Comparison of ENCODE assay signal across 22 cellular contexts in genomic region chr22:37628830-37629229, GRCh38. TPM values are rescaled to one million over a fixed set of nuclear protein-coding genes. Genes with fewer than 3 reads are reported as not detected.
DNase-seq lines count a peak whose midpoint lies in the region; ATAC-seq and TF ChIP-seq lines count a peak whose summit lies in the region.
"Had no signal": no experiment of that assay in that cellular context is flagged by ENCODE, and none has a peak within 500 bp of the region (broad histone marks: within the 10 kb centered on the region; RNA-seq: fewer than 3 reads in every experiment).

No MANE protein-coding gene starts in this region.

- no peak overlapping the region for H3K4me3 ChIP-seq in ascending aorta
- H3K4me3 ChIP-seq: coronary artery, neural progenitor cell, uterus had no signal

- peaks cover 9 to 26% of the 10 kb centered on the region in 2 donors for H3K4me1 ChIP-seq in ascending aorta

- no peak for TF ChIP-seq CTCF in CD4-positive, alpha-beta T cell (IDR thresholded peaks at IDR 0.05)
- TF ChIP-seq CTCF in neural crest cell (conservative IDR thresholded peaks at IDR 0.05) (no peak), ascending aorta (IDR thresholded peaks at IDR 0.05) (no peak)

- H3K27ac Mint-ChIP-seq in CD4-positive, alpha-beta T cell, result peak overlapping the region; percentile 90
- peak overlapping the region; percentile 95 for H3K27ac Mint-ChIP-seq in activated naive CD8-positive, alpha-beta T cell treated with anti-CD3 and anti-CD28 coated beads for 36 hours
- H3K27ac Mint-ChIP-seq in neural crest cell (ENCODE audit: unreplicated experiment), result no peak overlapping the region
- H3K27ac Mint-ChIP-seq: H9, neural progenitor cell had no signal

- POLR2A ChIA-PET in CD4-positive, alpha-beta T cell (lab: Charles Lee), result interaction anchor here (0.7 to 5.4 kb wide), 7 partner anchors 9 to 384 kb away, joined by 3 to 107 read pairs (median 29); partner anchors contain the start of genes ANKRD54, GGA1, LGALS1 and PDXP

- no peak for DNase-seq in CD4-positive, alpha-beta T cell
- no peak for DNase-seq in activated naive CD8-positive, alpha-beta T cell treated with anti-CD3 and anti-CD28 coated beads for 36 hours
- DNase-seq in neural crest cell (ENCODE audit: low read depth, low spot score), result no peak
- no peak for DNase-seq in NCI-H526 treated with DMSO at 0.1 percent for 48 hours (lab: John Stamatoyannopoulos, UW)
- no peak for DNase-seq in NCI-H510A treated with DMSO at 0.1 percent for 48 hours (lab: John Stamatoyannopoulos, UW)
- DNase-seq in ascending aorta (ENCODE audit: low spot score in 2 of 2), result no peak
- DNase-seq: activated effector memory CD4-positive, alpha-beta T cell treated with anti-CD3 and anti-CD28 coated beads, Interleukin-2, amount 50 U/mL, for 16 hours; foreskin fibroblast; H9; hippocampal formation; mammary epithelial cell; NCI-H187; NCI-H345; SK-N-SH; uterus had no signal

- intact Hi-C loops in CD4-positive, alpha-beta T cell (cut with DNase I, micrococcal nuclease), result no loop called here
- intact Hi-C loops in ascending aorta (cut with DNase I), result no loop called here

- no peaks in the 10 kb centered on the region for H3K27me3 Mint-ChIP-seq in CD4-positive, alpha-beta T cell
- no peaks in the 10 kb centered on the region for H3K27me3 Mint-ChIP-seq in activated naive CD8-positive, alpha-beta T cell treated with anti-CD3 and anti-CD28 coated beads for 36 hours
- peaks cover 1% of the 10 kb centered on the region for H3K27me3 Mint-ChIP-seq in neural crest cell (ENCODE audit: low read depth)
- H3K27me3 Mint-ChIP-seq: brain had no signal

- no peaks in the 10 kb centered on the region for H3K27me3 ChIP-seq in CD4-positive, alpha-beta T cell (ENCODE audit: control insufficient read depth, insufficient read depth, low read length)
- no peaks in the 10 kb centered on the region for H3K27me3 ChIP-seq in ascending aorta
- H3K27me3 ChIP-seq: neural progenitor cell, uterus had no signal

- peak overlapping the region; percentile 76 for H3K27ac ChIP-seq in CD4-positive, alpha-beta T cell (ENCODE audit: low read depth, low read length)
- peak overlapping the region; percentile 90 for H3K27ac ChIP-seq in KOPT-K1 (ENCODE audit: low read depth, low read length, poor library complexity, severe bottlenecking)
- H3K27ac ChIP-seq in ascending aorta, result no peak overlapping the region
- H3K27ac ChIP-seq: coronary artery, neural progenitor cell had no signal

- no peak for ATAC-seq in CD4-positive, alpha-beta T cell (ENCODE audit: poor library complexity)

- CTCF ChIA-PET in CD4-positive, alpha-beta T cell (lab: Charles Lee), result interaction anchor here (1.3 to 8.6 kb wide), 3 partner anchors 8 to 53 kb away, joined by 3 to 49 read pairs (median 19); no protein-coding TSS in a partner anchor

- no peaks in the 10 kb centered on the region for H3K9me3 ChIP-seq in CD4-positive, alpha-beta T cell (ENCODE audit: control insufficient read depth, low read length)
- H3K9me3 ChIP-seq in KOPT-K1 (ENCODE audit: insufficient read depth, low read length, poor library complexity, severe bottlenecking) (no peaks in the 10 kb centered on the region), ascending aorta (no peaks in the 10 kb centered on the region)
- H3K9me3 ChIP-seq: SK-N-SH, uterus had no signal

- peaks cover 33% of the 10 kb centered on the region for H3K36me3 ChIP-seq in KOPT-K1 (ENCODE audit: insufficient read depth, low read length)
- peaks cover 19 to 47% of the 10 kb centered on the region in 2 donors for H3K36me3 ChIP-seq in ascending aorta
- H3K36me3 ChIP-seq: neural progenitor cell, uterus had no signal

- H3K4me3 Mint-ChIP-seq in CD4-positive, alpha-beta T cell, result no peak overlapping the region
- H3K4me3 Mint-ChIP-seq in activated naive CD8-positive, alpha-beta T cell treated with anti-CD3 and anti-CD28 coated beads for 36 hours, result no peak overlapping the region
- peak overlapping the region; percentile 12 for H3K4me3 Mint-ChIP-seq in neural crest cell
- H3K4me3 Mint-ChIP-seq: brain, H9, neural progenitor cell had no signal

- peaks cover 59% of the 10 kb centered on the region for H3K4me1 Mint-ChIP-seq in CD4-positive, alpha-beta T cell (ENCODE audit: low read depth)
- peaks cover 65% of the 10 kb centered on the region for H3K4me1 Mint-ChIP-seq in activated naive CD8-positive, alpha-beta T cell treated with anti-CD3 and anti-CD28 coated beads for 36 hours
- peaks cover 15% of the 10 kb centered on the region for H3K4me1 Mint-ChIP-seq in neural crest cell

- H3K36me3 Mint-ChIP-seq in CD4-positive, alpha-beta T cell (ENCODE audit: low read depth), result peaks cover 7% of the 10 kb centered on the region
- peaks cover 16% of the 10 kb centered on the region for H3K36me3 Mint-ChIP-seq in activated naive CD8-positive, alpha-beta T cell treated with anti-CD3 and anti-CD28 coated beads for 36 hours
- no peaks in the 10 kb centered on the region for H3K36me3 Mint-ChIP-seq in neural crest cell (ENCODE audit: low read depth)
- H3K36me3 Mint-ChIP-seq: brain had no signal

- no peaks in the 10 kb centered on the region for H3K9me3 Mint-ChIP-seq in CD4-positive, alpha-beta T cell
- H3K9me3 Mint-ChIP-seq in activated naive CD8-positive, alpha-beta T cell treated with anti-CD3 and anti-CD28 coated beads for 36 hours, result no peaks in the 10 kb centered on the region
- H3K9me3 Mint-ChIP-seq in neural crest cell, result no peaks in the 10 kb centered on the region
- H3K9me3 Mint-ChIP-seq: brain, H9, neural progenitor cell had no signal

RNA-seq across cellular contexts. Expression of gene SH3BP1, which starts 10.6 kb away (rescaled TPM):
- total RNA-seq in CD4-positive, alpha-beta T cell, result 10 to 100 TPM; 46.9 to 49.0 TPM
- 100 to 1,000 TPM in 1 of 2 experiments, 10 to 100 TPM in 1; 90.8 to 103 TPM for total RNA-seq in activated naive CD8-positive, alpha-beta T cell treated with anti-CD3 and anti-CD28 coated beads for 36 hours
- 36.4 and 36.6 TPM in 2 replicates for total RNA-seq in neural crest cell
- 33.7 TPM for total RNA-seq in ascending aorta

RNA-seq across cellular contexts. Expression of gene GGA1, which starts 20.2 kb away (rescaled TPM):
- total RNA-seq in CD4-positive, alpha-beta T cell, result 10 to 100 TPM; 57.0 to 60.9 TPM
- total RNA-seq in activated naive CD8-positive, alpha-beta T cell treated with anti-CD3 and anti-CD28 coated beads for 36 hours, result 10 to 100 TPM; 56.3 to 61.9 TPM
- total RNA-seq in neural crest cell (85.1 and 88.6 TPM in 2 replicates), ascending aorta (53.5 TPM)

RNA-seq across cellular contexts. Expression of gene PDXP, which starts 29.7 kb away (rescaled TPM):
- total RNA-seq in CD4-positive, alpha-beta T cell, result 1 to 10 TPM; 1.5 TPM
- 10 to 100 TPM; 41.4 to 42.5 TPM for total RNA-seq in activated naive CD8-positive, alpha-beta T cell treated with anti-CD3 and anti-CD28 coated beads for 36 hours
- total RNA-seq in neural crest cell, result 51.5 and 55.3 TPM in 2 replicates
- total RNA-seq in ascending aorta, result 10.6 TPM

RNA-seq across cellular contexts. Expression of gene LGALS1, which starts 46.6 kb away (rescaled TPM):
- total RNA-seq in CD4-positive, alpha-beta T cell, result 10 to 100 TPM; 85.1 to 93.7 TPM
- total RNA-seq in activated naive CD8-positive, alpha-beta T cell treated with anti-CD3 and anti-CD28 coated beads for 36 hours, result 100 to 1,000 TPM; 166 to 171 TPM
- total RNA-seq in neural crest cell (16.1 and 21.0 TPM in 2 replicates), ascending aorta (2,009 TPM)

RNA-seq across cellular contexts. Expression of gene LGALS2, which starts 48.9 kb away (rescaled TPM):
- total RNA-seq in CD4-positive, alpha-beta T cell, result 1 to 10 TPM; 2.6 to 3.0 TPM
- total RNA-seq in activated naive CD8-positive, alpha-beta T cell treated with anti-CD3 and anti-CD28 coated beads for 36 hours, result not detected
- total RNA-seq in neural crest cell, result not detected in 2 replicates
- total RNA-seq in ascending aorta, result not detected
- total RNA-seq: G401, H9, kidney epithelial cell, mammary epithelial cell, renal cortical epithelial cell, uterus had no signal

Comparison
In these comparisons a context has a peak if more than half of its experiments do, and no peak if none do; other contexts are left out.
1. H3K27ac ChIP-seq: peak in CD4-positive, alpha-beta T cell (single experiment) and KOPT-K1 (single experiment); none in ascending aorta (0 of 2).